ENCODE assay signal across 20 cellular contexts in genomic region chr12:52774629-52775250, GRCh38. TPM values are rescaled to one million over a fixed set of nuclear protein-coding genes. Genes with fewer than 3 reads are reported as not detected.
A peak's percentile ranks its signal among the peaks of the same experiment; 100 is the strongest.
DNase-seq lines count a peak whose midpoint lies in the region; ATAC-seq, FAIRE-seq and TF ChIP-seq lines count a peak whose summit lies in the region.
"Had no signal": no experiment of that assay in that cellular context is flagged by ENCODE, and none has a peak within 500 bp of the region (broad histone marks: within the 10 kb centered on the region; RNA-seq: fewer than 3 reads in every experiment).

No MANE protein-coding gene starts in this region.

- TF ChIP-seq EP300 in SK-N-SH (IDR thresholded peaks at IDR 0.05; ENCODE audit: borderline replicate concordance in 1 of 2, low read depth in 1 of 2, low read length in 1 of 2): no peak

- no peaks in the 10 kb centered on the region for H3K9me2 ChIP-seq in SK-N-SH

- no peak for TF ChIP-seq RAD21 in SK-N-SH (IDR thresholded peaks at IDR 0.05; ENCODE audit: low read length)

- H3K9me3 ChIP-seq in thyroid gland: no peaks in the 10 kb centered on the region
- no peaks in the 10 kb centered on the region for H3K9me3 ChIP-seq in SK-N-SH
- no peaks in the 10 kb centered on the region for H3K9me3 ChIP-seq in pancreas
- H3K9me3 ChIP-seq: BE2C had no signal

- POLR2A ChIA-PET in SK-N-SH (lab: Yijun Ruan, JAX): no interaction called here

- H3K27ac ChIP-seq in thyroid gland: no peak overlapping the region
- no peak overlapping the region for H3K27ac ChIP-seq in substantia nigra (ENCODE audit: low read depth, low read length, poor library complexity, severe bottlenecking)
- H3K27ac ChIP-seq in SK-N-SH (ENCODE audit: low read depth in 2 of 2, low read length in 1 of 2): no peak overlapping the region
- H3K27ac ChIP-seq in pancreas: no peak overlapping the region
- H3K27ac ChIP-seq: C4-2B, GM23248 had no signal

- H3K4me3 ChIP-seq in thyroid gland (replicated peaks in 1 of 3) (no peak overlapping the region), SK-N-SH (ENCODE audit: low read depth in 2 of 2, low read length in 1 of 2) (no peak overlapping the region), pancreas (no peak overlapping the region)
- H3K4me3 ChIP-seq: GM23248 had no signal

- H2AFZ ChIP-seq in SK-N-SH (ENCODE audit: low read depth): no peak overlapping the region
- H2AFZ ChIP-seq: GM23248 had no signal

- H3K27me3 ChIP-seq in thyroid gland (no peaks in the 10 kb centered on the region), SK-N-SH (ENCODE audit: insufficient read depth) (peaks cover 54% of the 10 kb centered on the region), pancreas (no peaks in the 10 kb centered on the region)

- no peaks in the 10 kb centered on the region for H3F3A ChIP-seq in SK-N-SH (replicated peaks; ENCODE audit: insufficient read depth)

- 47 to 56% methylated on average over 8 of the region's 8 CpGs for WGBS in thyroid gland, 2 donors
- WGBS in SK-N-SH (ENCODE audit: low lambda C conversion rate): 28% methylated on average over 7 of the region's 8 CpGs
- WGBS in pancreas, 2 donors: 66 to 72% methylated on average over 8 of the region's 8 CpGs

- H3K36me3 ChIP-seq in thyroid gland (no peaks in the 10 kb centered on the region), SK-N-SH (replicated peaks in 1 of 2; ENCODE audit: control insufficient read depth in 1 of 2, insufficient read depth in 2 of 2, low read length in 1 of 2) (no peaks in the 10 kb centered on the region), pancreas (no peaks in the 10 kb centered on the region)
- H3K36me3 ChIP-seq: BE2C had no signal

- peak; percentile 16 for DNase-seq in Caki2 (ENCODE audit: low read depth)
- DNase-seq in NCI-H226: peak; percentile 88
- DNase-seq in kidney glomerular epithelial cell (lab: John Stamatoyannopoulos, UW): peak; percentile 31
- DNase-seq in thyroid gland: peak; percentile 61 to 73
- DNase-seq in substantia nigra (lab: John Stamatoyannopoulos, UW): no peak
- DNase-seq in SK-N-SH: no peak
- DNase-seq in pancreas: no peak
- DNase-seq: BE2C; CD4-positive, alpha-beta memory T cell; DMS153; DMS79 treated with DMSO at 0.1 percent for 48 hours; EL; GM23248 had no signal

- H3K4me1 ChIP-seq in thyroid gland: peaks cover 6 to 9% of the 10 kb centered on the region in 2 donors
- H3K4me1 ChIP-seq in SK-N-SH (ENCODE audit: control insufficient read depth in 1 of 2, insufficient read depth in 2 of 2, low read depth in 1 of 2, low read length in 1 of 2): no peaks in the 10 kb centered on the region
- H3K4me1 ChIP-seq in pancreas: no peaks in the 10 kb centered on the region
- H3K4me1 ChIP-seq: BE2C had no signal

- CTCF ChIA-PET in SK-N-SH (lab: Yijun Ruan, JAX): interaction anchor here (1.2 kb wide), 1 partner anchor 10 kb away, joined by 3 read pairs; no protein-coding TSS in a partner anchor

- no peaks in the 10 kb centered on the region for H4K20me1 ChIP-seq in SK-N-SH (ENCODE audit: insufficient read depth)

- intact Hi-C loops in thyroid gland (cut with DNase I) (loop anchor here (10.0 kb wide), 1 partner anchor 70 kb away; the partner anchor contains the start of gene KRT78), pancreas (cut with DNase I) (no loop called here)

- in situ Hi-C loops in Caki2 (cut with HindIII; ENCODE audit: low pct_unique_long_range_greater_than_20kb, low sequenced_read_pairs): no loop called here

- no peak for ATAC-seq in pancreas
- ATAC-seq: HCT116 had no signal

- TF ChIP-seq CTCF in thyroid gland (IDR thresholded peaks at IDR 0.05) (no peak), SK-N-SH (IDR thresholded peaks at IDR 0.05) (no peak), pancreas (IDR thresholded peaks at IDR 0.05) (no peak)

- FAIRE-seq in pancreas (lab: Jason Lieb, UNC): no peak
- FAIRE-seq: A204.1, D721Med, G401.6, GM12891, H54 had no signal

- H3K4me2 ChIP-seq in SK-N-SH: no peak overlapping the region

- no peak overlapping the region for H3K9ac ChIP-seq in SK-N-SH
- H3K9ac ChIP-seq: GM23248 had no signal

- no peak for TF ChIP-seq POLR2A in thyroid gland (IDR thresholded peaks at IDR 0.05)

- no peaks in the 10 kb centered on the region for H3K79me2 ChIP-seq in SK-N-SH (ENCODE audit: insufficient read depth)

TF ChIP-seq in SK-N-SH, 30 proteins besides CTCF, POLR2A, EP300 and RAD21:
- no peak for TF ChIP-seq RFX5 (IDR thresholded peaks at IDR 0.05; ENCODE audit: low read length)
- TF ChIP-seq FOSL2 (IDR thresholded peaks at IDR 0.05; ENCODE audit: borderline replicate concordance, low read depth): no peak
- TF ChIP-seq, protein P1, sequence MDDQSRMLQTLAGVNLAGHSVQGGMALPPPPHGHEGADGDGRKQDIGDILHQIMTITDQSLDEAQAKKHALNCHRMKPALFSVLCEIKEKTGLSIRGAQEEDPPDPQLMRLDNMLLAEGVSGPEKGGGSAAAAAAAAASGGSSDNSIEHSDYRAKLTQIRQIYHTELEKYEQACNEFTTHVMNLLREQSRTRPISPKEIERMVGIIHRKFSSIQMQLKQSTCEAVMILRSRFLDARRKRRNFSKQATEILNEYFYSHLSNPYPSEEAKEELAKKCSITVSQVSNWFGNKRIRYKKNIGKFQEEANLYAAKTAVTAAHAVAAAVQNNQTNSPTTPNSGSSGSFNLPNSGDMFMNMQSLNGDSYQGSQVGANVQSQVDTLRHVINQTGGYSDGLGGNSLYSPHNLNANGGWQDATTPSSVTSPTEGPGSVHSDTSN (IDR thresholded peaks at IDR 0.05): no peak
- TF ChIP-seq MEF2A (IDR thresholded peaks at IDR 0.05; ENCODE audit: borderline replicate concordance, low read depth): no peak
- TF ChIP-seq TCF12 (IDR thresholded peaks at IDR 0.05): no peak
- TF ChIP-seq EZH2phosphoT487 (IDR thresholded peaks at IDR 0.05; ENCODE audit: borderline replicate concordance, low read depth): no peak
- TF ChIP-seq POLR2AphosphoS5 (IDR thresholded peaks at IDR 0.05; ENCODE audit: low read depth, low read length): no peak
- TF ChIP-seq FOXJ3 (CRISPR knock-in tag; IDR thresholded peaks at IDR 0.05): no peak
- TF ChIP-seq SIN3A (IDR thresholded peaks at IDR 0.05; ENCODE audit: borderline replicate concordance, low read depth, low read length): no peak
- TF ChIP-seq TEAD4 (IDR thresholded peaks at IDR 0.05; ENCODE audit: borderline replicate concordance, insufficient read depth): no peak
- no peak for TF ChIP-seq RCOR1 (IDR thresholded peaks at IDR 0.05; ENCODE audit: low read length)
- no peak for TF ChIP-seq ZBTB33 (IDR thresholded peaks at IDR 0.05; ENCODE audit: borderline replicate concordance, low read depth)
- no peak for TF ChIP-seq JUND (IDR thresholded peaks at IDR 0.05)
- TF ChIP-seq ELF1 (IDR thresholded peaks at IDR 0.05): no peak
- no peak for TF ChIP-seq GATA2 (CRISPR knock-in tag; IDR thresholded peaks at IDR 0.05)
TF ChIP-seq in SK-N-SH: peak in this region for 0.

RNA-seq across cellular contexts. Expression of gene KRT76, which starts 2.4 kb away (rescaled TPM):
- total RNA-seq in Caki2 (2014; rRNA removed; shearing (Covaris generic); ENCODE audit: low replicate concordance): not detected in 2 replicates
- not detected for total RNA-seq in thyroid gland
- polyA plus RNA-seq in SK-N-SH (2012; rRNA removed): not detected in 2 replicates
- polyA plus RNA-seq in SK-N-SH (2012; cell fraction: cytosol; rRNA removed): not detected in 2 replicates
- not detected in 2 replicates for polyA plus RNA-seq in SK-N-SH (2012; cell fraction: nucleus; rRNA removed)
- not detected for total RNA-seq in pancreas
- polyA plus RNA-seq in pancreas: not detected
- total RNA-seq: CD4-positive, alpha-beta memory T cell; GM23248 had no signal
- polyA plus RNA-seq: CD4-positive, alpha-beta memory T cell; GM23248 had no signal

RNA-seq across cellular contexts. Expression of gene KRT3, which starts 21.2 kb away (rescaled TPM):
- not detected in 2 replicates for total RNA-seq in Caki2 (2014; rRNA removed; shearing (Covaris generic); ENCODE audit: low replicate concordance)
- total RNA-seq in thyroid gland: not detected
- not detected in 2 replicates for polyA plus RNA-seq in SK-N-SH (2012; rRNA removed)
- not detected in 2 replicates for polyA plus RNA-seq in SK-N-SH (2012; cell fraction: cytosol; rRNA removed)
- not detected in 2 replicates for polyA plus RNA-seq in SK-N-SH (2012; cell fraction: nucleus; rRNA removed)
- not detected for total RNA-seq in pancreas
- polyA plus RNA-seq in pancreas: not detected
- total RNA-seq: CD4-positive, alpha-beta memory T cell; GM23248 had no signal
- polyA plus RNA-seq: CD4-positive, alpha-beta memory T cell; GM23248 had no signal

RNA-seq across cellular contexts. Expression of gene KRT4, which starts 39.2 kb away (rescaled TPM):
- 2.0 and 2.5 TPM in 2 replicates for total RNA-seq in Caki2 (2014; rRNA removed; shearing (Covaris generic); ENCODE audit: low replicate concordance)
- total RNA-seq in thyroid gland (under 1 TPM in 1 of 4 donors, not detected in 3; 0.29 TPM), pancreas (under 1 TPM in 5 of 6 donors, not detected in 1; 0.09 to 0.28 (median 0.20) TPM)
- polyA plus RNA-seq in SK-N-SH (2012; rRNA removed) (not detected in 2 replicates), pancreas (1 to 10 TPM; 1.3 to 1.9 TPM)
- polyA plus RNA-seq in SK-N-SH (2012; cell fraction: cytosol; rRNA removed): not detected in 2 replicates
- 0.06 TPM in 1 of 2 replicates, not detected in the other for polyA plus RNA-seq in SK-N-SH (2012; cell fraction: nucleus; rRNA removed)
- total RNA-seq: CD4-positive, alpha-beta memory T cell had no signal
- polyA plus RNA-seq: CD4-positive, alpha-beta memory T cell; GM23248 had no signal

RNA-seq across cellular contexts. Expression of gene KRT79, which starts 59.4 kb away (rescaled TPM):
- total RNA-seq in Caki2 (2014; rRNA removed; shearing (Covaris generic); ENCODE audit: low replicate concordance): not detected in 2 replicates
- not detected for total RNA-seq in thyroid gland
- not detected in 2 replicates for polyA plus RNA-seq in SK-N-SH (2012; rRNA removed)
- polyA plus RNA-seq in SK-N-SH (2012; cell fraction: cytosol; rRNA removed): not detected in 2 replicates
- polyA plus RNA-seq in SK-N-SH (2012; cell fraction: nucleus; rRNA removed): 0.04 TPM in 1 of 2 replicates, not detected in the other
- total RNA-seq in pancreas: under 1 TPM in 1 of 6 donors, not detected in 5; 0.09 TPM
- not detected for polyA plus RNA-seq in pancreas
- total RNA-seq: CD4-positive, alpha-beta memory T cell; GM23248 had no signal
- polyA plus RNA-seq: CD4-positive, alpha-beta memory T cell had no signal

Comparison
In these comparisons a context has a peak if more than half of its experiments do, and no peak if none do; other contexts are left out.
1. DNase-seq: peak in Caki2 (single experiment), NCI-H226 (single experiment), kidney glomerular epithelial cell (single experiment) and thyroid gland (2 of 2); none in substantia nigra (0 of 49), SK-N-SH (single experiment) and pancreas (0 of 6).